Comparison of ENCODE assay signal across 8 cellular contexts in genomic region chr9:123982535-123982934, GRCh38.
"Had no signal": no experiment of that assay in that cellular context is flagged by ENCODE, and none has a peak within 500 bp of the region (broad histone marks: within the 10 kb centered on the region; RNA-seq: fewer than 3 reads in every experiment).

No MANE protein-coding gene starts in this region.

- H3K4me3 ChIP-seq: GM12878 had no signal

- DNase-seq: GDM1, GF-D8 had no signal

- ATAC-seq: GM12878 had no signal

- FAIRE-seq: G401.6, GM12878, GM12891, GM12892, GM18507, GM19239 had no signal
